ENCODE assay signal across 8 cellular contexts in the genomic region with DNA sequence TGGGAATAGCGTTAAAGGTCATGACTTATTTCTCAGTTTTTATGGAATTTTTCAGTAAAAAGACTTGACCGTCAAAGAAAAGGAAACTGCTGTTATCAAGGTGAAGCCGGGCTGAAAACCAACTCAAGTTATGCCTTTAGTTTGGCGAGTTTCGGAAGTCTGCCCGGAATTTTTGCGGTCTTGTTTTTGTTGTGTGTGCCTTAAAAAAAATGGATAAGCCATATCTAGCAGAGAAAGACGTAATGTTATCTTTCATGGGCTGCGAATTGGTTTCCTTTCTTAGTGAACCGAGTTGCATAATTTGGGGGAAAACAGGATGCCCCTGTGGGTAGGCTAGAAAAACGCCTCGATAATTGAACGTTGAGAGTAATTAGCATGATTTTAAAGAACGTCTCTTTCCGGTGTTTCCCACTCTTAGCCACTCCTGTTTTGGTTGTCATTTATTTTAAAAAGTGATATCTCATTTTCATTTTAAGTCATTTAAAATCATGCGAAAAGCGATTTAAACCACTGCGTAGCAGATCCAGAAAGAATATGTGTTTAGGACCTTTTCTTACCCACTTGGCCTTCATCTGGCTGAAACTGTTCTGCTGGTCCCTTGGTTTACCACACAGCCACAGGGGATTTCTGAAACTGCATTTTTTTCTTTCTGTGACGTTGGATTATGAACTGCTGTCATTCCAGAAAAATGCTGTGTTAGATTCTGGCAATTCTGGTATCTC. TPM values are rescaled to one million over a fixed set of nuclear protein-coding genes. Genes with fewer than 3 reads are reported as not detected.
A peak's percentile ranks its signal among the peaks of the same experiment; 100 is the strongest.
DNase-seq lines count a peak whose midpoint lies in the region; ATAC-seq and TF ChIP-seq lines count a peak whose summit lies in the region.

No MANE protein-coding gene starts in this region.

- H3K4me3 ChIP-seq in HUES64 (ENCODE audit: low read length) (peak overlapping the region; percentile 66), WI38 (ENCODE audit: low read depth, low read length) (peak overlapping the region; percentile 88), vagina (peak overlapping the region; percentile 65 to 91)

- no peaks in the 10 kb centered on the region for H3K27me3 Mint-ChIP-seq in natural killer cell treated with Interleukin-12 subunit alpha and Interleukin-12 subunit beta and Interleukin-15 and Interleukin-18, amount 100 ng/mL, for 72 hours

- peak overlapping the region; percentile 88 for H3K4me3 Mint-ChIP-seq in natural killer cell treated with Interleukin-12 subunit alpha and Interleukin-12 subunit beta and Interleukin-15 and Interleukin-18, amount 100 ng/mL, for 72 hours

- H3K36me3 ChIP-seq in HUES64 (ENCODE audit: insufficient read depth, low read length) (peaks cover 39% of the 10 kb centered on the region), vagina (peaks cover 0 to 35% of the 10 kb centered on the region in 2 donors)

- peak overlapping the region; percentile 100 for H3K27ac Mint-ChIP-seq in natural killer cell treated with Interleukin-12 subunit alpha and Interleukin-12 subunit beta and Interleukin-15 and Interleukin-18, amount 100 ng/mL, for 72 hours

- peaks cover 57% of the 10 kb centered on the region for H3K36me3 Mint-ChIP-seq in natural killer cell treated with Interleukin-12 subunit alpha and Interleukin-12 subunit beta and Interleukin-15 and Interleukin-18, amount 100 ng/mL, for 72 hours

- H3K27me3 ChIP-seq in HUES64 (ENCODE audit: insufficient read depth, low read length) (no peaks in the 10 kb centered on the region), vagina (no peaks in the 10 kb centered on the region)

- TF ChIP-seq CTCF in WI38 (IDR thresholded peaks at IDR 0.05; ENCODE audit: low read depth, low read length) (no peak), vagina (IDR thresholded peaks at IDR 0.05) (no peak)

- 8% methylated on average over 18 of the region's 19 CpGs for WGBS in HUES64

- no peak for TF ChIP-seq POLR2A in vagina (IDR thresholded peaks at IDR 0.05)

- peak; percentile 47 for DNase-seq in A172 (ENCODE audit: low spot score)
- DNase-seq in effector CD4-positive, alpha-beta T cell: peak; percentile 51
- peak; percentile 75 for DNase-seq in natural killer cell treated with Interleukin-12 subunit alpha and Interleukin-12 subunit beta and Interleukin-15 and Interleukin-18, amount 100 ng/mL, for 72 hours (ENCODE audit: low spot score)
- DNase-seq in vagina (ENCODE audit: extremely low spot score in 2 of 2): no peak

- ATAC-seq in GM18517 (IDR thresholded peaks at IDR 0.05; ENCODE audit: unreplicated experiment) (peak; percentile 26), HG03039 (IDR thresholded peaks at IDR 0.05; ENCODE audit: unreplicated experiment) (no peak)
- peak; percentile 3 to 28 for ATAC-seq in natural killer cell treated with Interleukin-12 subunit alpha and Interleukin-12 subunit beta and Interleukin-15 and Interleukin-18, amount 100 ng/mL, for 72 hours

- no peaks in the 10 kb centered on the region for H3K9me3 Mint-ChIP-seq in natural killer cell treated with Interleukin-12 subunit alpha and Interleukin-12 subunit beta and Interleukin-15 and Interleukin-18, amount 100 ng/mL, for 72 hours

- H3K4me1 Mint-ChIP-seq in natural killer cell treated with Interleukin-12 subunit alpha and Interleukin-12 subunit beta and Interleukin-15 and Interleukin-18, amount 100 ng/mL, for 72 hours (ENCODE audit: low read depth in 2 of 2): peaks cover 64 to 70% of the 10 kb centered on the region in 2 donors

- H3K9me3 ChIP-seq in HUES64 (ENCODE audit: insufficient read depth, low read depth, low read length) (no peaks in the 10 kb centered on the region), vagina (no peaks in the 10 kb centered on the region)

- intact Hi-C loops in vagina (cut with DNase I): no loop called here

- peaks cover 21% of the 10 kb centered on the region for H3K4me1 ChIP-seq in HUES64 (ENCODE audit: insufficient read depth, low read length)
- peaks cover 25% of the 10 kb centered on the region for H3K4me1 ChIP-seq in vagina

- H3K9ac ChIP-seq in HUES64 (ENCODE audit: low read depth, low read length): peak overlapping the region; percentile 63

- H3K27ac ChIP-seq in HUES64 (ENCODE audit: low read depth, low read length) (no peak overlapping the region), vagina (peak overlapping the region; percentile 99)

RNA-seq across cellular contexts. Expression of a gene that starts 1.2 kb away (rescaled TPM):
- total RNA-seq in A172 (2014; rRNA removed; shearing (Covaris generic)): 1.8 and 7.5 TPM in 2 replicates
- 3.7 TPM for polyA plus RNA-seq in HUES64 (2013, experiment 1 of 2)
- polyA plus RNA-seq in HUES64 (2013, experiment 2 of 2): 4.5 TPM
- total RNA-seq in natural killer cell treated with Interleukin-12 subunit alpha and Interleukin-12 subunit beta and Interleukin-15 and Interleukin-18, amount 100 ng/mL, for 72 hours: 100 to 1,000 TPM; 314 to 418 TPM
- 136 TPM for total RNA-seq in vagina

Comparison
In these comparisons a context has a peak if more than half of its experiments do, and no peak if none do; other contexts are left out.
1. DNase-seq: peak in A172 (single experiment), effector CD4-positive, alpha-beta T cell (single experiment) and natural killer cell treated with Interleukin-12 subunit alpha and Interleukin-12 subunit beta and Interleukin-15 and Interleukin-18, amount 100 ng/mL, for 72 hours (single experiment); none in vagina (0 of 2).
2. RNA of a gene that starts 1.2 kb away (total RNA-seq): 314 to 418 TPM in natural killer cell treated with Interleukin-12 subunit alpha and Interleukin-12 subunit beta and Interleukin-15 and Interleukin-18, amount 100 ng/mL, for 72 hours and 136 TPM in vagina (single experiment); 1.8 to 7.5 TPM in A172; every median in the first group is over 10 times any median in the second.
3. Peak in every context shown above with its lines, with median percentiles within 50 percentile points of each other: H3K4me3 ChIP-seq.